In genomic region chr7:27662490-27663205, GRCh38 we compare ENCODE assay signal across 8 cellular contexts. TPM values are rescaled to one million over a fixed set of nuclear protein-coding genes. Genes with fewer than 3 reads are reported as not detected.
A peak's percentile ranks its signal among the peaks of the same experiment; 100 is the strongest.
DNase-seq lines count a peak whose midpoint lies in the region; ATAC-seq and TF ChIP-seq lines count a peak whose summit lies in the region.

HIBADH (minus strand) TSS chr7:27662883; CDS start chr7:27662788, 95 bp downstream.

- TF ChIP-seq POLR2A in GM15510 (IDR thresholded peaks at IDR 0.05; ENCODE audit: borderline replicate concordance, extremely low read depth, insufficient read length), result peak; percentile 82

- H3K36me3 Mint-ChIP-seq in T-helper 17 cell (ENCODE audit: low read depth), result peaks cover 2% of the 10 kb centered on the region

- ATAC-seq in HG02885 (IDR thresholded peaks at IDR 0.05; ENCODE audit: poor library complexity, unreplicated experiment) (peak; percentile 99), T-helper 17 cell (peak; percentile 96), left cardiac atrium (peak; percentile 99), upper lobe of right lung (peak; percentile 99)

- H3K9me3 ChIP-seq in T-helper 17 cell (ENCODE audit: control insufficient read depth, low read length, poor library complexity, severe bottlenecking), result no peaks in the 10 kb centered on the region
- no peaks in the 10 kb centered on the region for H3K9me3 ChIP-seq in upper lobe of right lung

- no peak for TF ChIP-seq CTCF in upper lobe of right lung (IDR thresholded peaks at IDR 0.05)

- peak within 1 kb of the TSS; percentile 87 for H3K4me3 Mint-ChIP-seq in T-helper 17 cell

- H3K27ac Mint-ChIP-seq in T-helper 17 cell, result peak within 1 kb of the TSS; percentile 91

- peaks cover 9% of the 10 kb centered on the region for H3K4me1 ChIP-seq in upper lobe of right lung

- peak within 1 kb of the TSS; percentile 84 for H3K4me3 ChIP-seq in upper lobe of right lung

- peaks cover 9% of the 10 kb centered on the region for H3K4me1 Mint-ChIP-seq in T-helper 17 cell

- H3K27me3 ChIP-seq in upper lobe of right lung, result no peaks in the 10 kb centered on the region

- no peaks in the 10 kb centered on the region for H3K36me3 ChIP-seq in upper lobe of right lung

- peak within 1 kb of the TSS; percentile 87 for H3K27ac ChIP-seq in upper lobe of right lung

- intact Hi-C loops in left cardiac atrium (cut with DNase I) (loop anchor here (5.0 to 10.0 kb wide), 3 partner anchors 72 to 352 kb away; no protein-coding TSS in a partner anchor), posterior vena cava (cut with DNase I) (no loop called here), upper lobe of right lung (cut with DNase I) (no loop called here)

- H3K27me3 Mint-ChIP-seq in T-helper 17 cell, result no peaks in the 10 kb centered on the region

- peak; percentile 99 for DNase-seq in NCI-H1694 treated with DMSO at 0.1 percent for 48 hours (lab: John Stamatoyannopoulos, UW)
- DNase-seq in T-helper 17 cell, result peak; percentile 93 to 96 (median 95)
- DNase-seq in amygdala (lab: John Stamatoyannopoulos, UW), result peak; percentile 74 to 99 (median 97)
- peak; percentile 99 for DNase-seq in left cardiac atrium
- peak; percentile 100 for DNase-seq in posterior vena cava (ENCODE audit: low spot score)
- DNase-seq in upper lobe of right lung, result peak; percentile 98

RNA-seq across cellular contexts. Expression of gene HIBADH, which starts in this region (rescaled TPM):
- total RNA-seq in T-helper 17 cell (1 to 10 TPM; 5.7 to 8.0 TPM), left cardiac atrium (10 to 100 TPM; 52.4 to 68.1 TPM), posterior vena cava (10 to 100 TPM; 25.8 to 25.9 TPM), upper lobe of right lung (23.7 TPM)

Comparison
In these comparisons a context has a peak if more than half of its experiments do, and no peak if none do; other contexts are left out.
1. Peak in every context shown above with its lines: DNase-seq, ATAC-seq, H3K4me3 ChIP-seq and H3K27ac ChIP-seq.
2. intact Hi-C loops: an anchor here in left cardiac atrium (5.0 to 10.0 kb wide); none called in posterior vena cava and upper lobe of right lung.